1 cellular context compared by ENCODE assay signal in the genomic region with DNA sequence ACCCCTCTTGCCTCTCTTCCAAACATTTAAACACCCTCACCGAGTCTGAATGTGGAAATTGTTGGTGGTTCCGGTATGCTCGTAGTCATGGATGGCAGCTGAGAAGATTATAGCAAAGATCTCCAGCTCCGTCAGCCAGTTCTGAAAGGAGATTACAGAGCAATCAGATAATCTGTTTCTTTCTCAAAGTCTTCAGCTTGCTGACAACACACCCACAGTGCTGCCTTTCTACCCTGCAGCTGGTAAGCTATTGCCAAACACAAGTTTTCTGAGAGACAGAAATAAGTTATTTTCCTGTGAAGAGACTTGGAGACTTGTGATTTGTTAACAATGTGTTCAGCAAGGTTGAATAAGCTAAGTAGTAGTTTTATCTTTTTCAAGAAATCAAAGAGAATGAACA.
TF ChIP-seq lines count a peak whose summit lies in the region.

No MANE protein-coding gene starts in this region.

TF ChIP-seq in GM23338, 12 proteins besides CTCF, POLR2A, EP300 and RAD21 (continued from another document):
- TF ChIP-seq, protein P1, sequence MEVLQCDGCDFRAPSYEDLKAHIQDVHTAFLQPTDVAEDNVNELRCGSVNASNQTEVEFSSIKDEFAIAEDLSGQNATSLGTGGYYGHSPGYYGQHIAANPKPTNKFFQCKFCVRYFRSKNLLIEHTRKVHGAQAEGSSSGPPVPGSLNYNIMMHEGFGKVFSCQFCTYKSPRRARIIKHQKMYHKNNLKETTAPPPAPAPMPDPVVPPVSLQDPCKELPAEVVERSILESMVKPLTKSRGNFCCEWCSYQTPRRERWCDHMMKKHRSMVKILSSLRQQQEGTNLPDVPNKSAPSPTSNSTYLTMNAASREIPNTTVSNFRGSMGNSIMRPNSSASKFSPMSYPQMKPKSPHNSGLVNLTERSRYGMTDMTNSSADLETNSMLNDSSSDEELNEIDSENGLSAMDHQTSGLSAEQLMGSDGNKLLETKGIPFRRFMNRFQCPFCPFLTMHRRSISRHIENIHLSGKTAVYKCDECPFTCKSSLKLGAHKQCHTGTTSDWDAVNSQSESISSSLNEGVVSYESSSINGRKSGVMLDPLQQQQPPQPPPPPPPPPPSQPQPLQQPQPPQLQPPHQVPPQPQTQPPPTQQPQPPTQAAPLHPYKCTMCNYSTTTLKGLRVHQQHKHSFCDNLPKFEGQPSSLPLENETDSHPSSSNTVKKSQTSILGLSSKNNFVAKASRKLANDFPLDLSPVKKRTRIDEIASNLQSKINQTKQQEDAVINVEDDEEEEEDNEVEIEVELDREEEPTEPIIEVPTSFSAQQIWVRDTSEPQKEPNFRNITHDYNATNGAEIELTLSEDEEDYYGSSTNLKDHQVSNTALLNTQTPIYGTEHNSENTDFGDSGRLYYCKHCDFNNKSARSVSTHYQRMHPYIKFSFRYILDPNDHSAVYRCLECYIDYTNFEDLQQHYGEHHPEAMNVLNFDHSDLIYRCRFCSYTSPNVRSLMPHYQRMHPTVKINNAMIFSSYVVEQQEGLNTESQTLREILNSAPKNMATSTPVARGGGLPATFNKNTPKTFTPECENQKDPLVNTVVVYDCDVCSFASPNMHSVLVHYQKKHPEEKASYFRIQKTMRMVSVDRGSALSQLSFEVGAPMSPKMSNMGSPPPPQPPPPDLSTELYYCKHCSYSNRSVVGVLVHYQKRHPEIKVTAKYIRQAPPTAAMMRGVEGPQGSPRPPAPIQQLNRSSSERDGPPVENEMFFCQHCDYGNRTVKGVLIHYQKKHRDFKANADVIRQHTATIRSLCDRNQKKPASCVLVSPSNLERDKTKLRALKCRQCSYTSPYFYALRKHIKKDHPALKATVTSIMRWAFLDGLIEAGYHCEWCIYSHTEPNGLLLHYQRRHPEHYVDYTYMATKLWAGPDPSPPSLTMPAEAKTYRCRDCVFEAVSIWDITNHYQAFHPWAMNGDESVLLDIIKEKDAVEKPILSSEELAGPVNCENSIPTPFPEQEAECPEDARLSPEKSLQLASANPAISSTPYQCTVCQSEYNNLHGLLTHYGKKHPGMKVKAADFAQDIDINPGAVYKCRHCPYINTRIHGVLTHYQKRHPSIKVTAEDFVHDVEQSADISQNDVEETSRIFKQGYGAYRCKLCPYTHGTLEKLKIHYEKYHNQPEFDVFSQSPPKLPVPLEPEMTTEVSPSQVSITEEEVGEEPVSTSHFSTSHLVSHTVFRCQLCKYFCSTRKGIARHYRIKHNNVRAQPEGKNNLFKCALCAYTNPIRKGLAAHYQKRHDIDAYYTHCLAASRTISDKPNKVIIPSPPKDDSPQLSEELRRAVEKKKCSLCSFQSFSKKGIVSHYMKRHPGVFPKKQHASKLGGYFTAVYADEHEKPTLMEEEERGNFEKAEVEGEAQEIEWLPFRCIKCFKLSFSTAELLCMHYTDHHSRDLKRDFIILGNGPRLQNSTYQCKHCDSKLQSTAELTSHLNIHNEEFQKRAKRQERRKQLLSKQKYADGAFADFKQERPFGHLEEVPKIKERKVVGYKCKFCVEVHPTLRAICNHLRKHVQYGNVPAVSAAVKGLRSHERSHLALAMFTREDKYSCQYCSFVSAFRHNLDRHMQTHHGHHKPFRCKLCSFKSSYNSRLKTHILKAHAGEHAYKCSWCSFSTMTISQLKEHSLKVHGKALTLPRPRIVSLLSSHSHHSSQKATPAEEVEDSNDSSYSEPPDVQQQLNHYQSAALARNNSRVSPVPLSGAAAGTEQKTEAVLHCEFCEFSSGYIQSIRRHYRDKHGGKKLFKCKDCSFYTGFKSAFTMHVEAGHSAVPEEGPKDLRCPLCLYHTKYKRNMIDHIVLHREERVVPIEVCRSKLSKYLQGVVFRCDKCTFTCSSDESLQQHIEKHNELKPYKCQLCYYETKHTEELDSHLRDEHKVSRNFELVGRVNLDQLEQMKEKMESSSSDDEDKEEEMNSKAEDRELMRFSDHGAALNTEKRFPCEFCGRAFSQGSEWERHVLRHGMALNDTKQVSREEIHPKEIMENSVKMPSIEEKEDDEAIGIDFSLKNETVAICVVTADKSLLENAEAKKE (CRISPR knock-in tag; IDR thresholded peaks at IDR 0.05) = no peak
- TF ChIP-seq STAT1 (IDR thresholded peaks at IDR 0.05; ENCODE audit: unreplicated experiment) = no peak
- TF ChIP-seq, protein P2, sequence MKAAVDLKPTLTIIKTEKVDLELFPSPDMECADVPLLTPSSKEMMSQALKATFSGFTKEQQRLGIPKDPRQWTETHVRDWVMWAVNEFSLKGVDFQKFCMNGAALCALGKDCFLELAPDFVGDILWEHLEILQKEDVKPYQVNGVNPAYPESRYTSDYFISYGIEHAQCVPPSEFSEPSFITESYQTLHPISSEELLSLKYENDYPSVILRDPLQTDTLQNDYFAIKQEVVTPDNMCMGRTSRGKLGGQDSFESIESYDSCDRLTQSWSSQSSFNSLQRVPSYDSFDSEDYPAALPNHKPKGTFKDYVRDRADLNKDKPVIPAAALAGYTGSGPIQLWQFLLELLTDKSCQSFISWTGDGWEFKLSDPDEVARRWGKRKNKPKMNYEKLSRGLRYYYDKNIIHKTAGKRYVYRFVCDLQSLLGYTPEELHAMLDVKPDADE (IDR thresholded peaks at IDR 0.05) = no peak
- no peak for TF ChIP-seq ZNF114 (CRISPR knock-in tag; IDR thresholded peaks at IDR 0.05)
- TF ChIP-seq POLR2AphosphoS5 (IDR thresholded peaks at IDR 0.05; ENCODE audit: low read depth) = no peak
- no peak for TF ChIP-seq EZH2phosphoT487 (IDR thresholded peaks at IDR 0.05; ENCODE audit: unreplicated experiment)
- no peak for TF ChIP-seq EZH2 (IDR thresholded peaks at IDR 0.05; ENCODE audit: low read depth, unreplicated experiment)
- TF ChIP-seq REST (IDR thresholded peaks at IDR 0.05; ENCODE audit: unreplicated experiment) = no peak
- no peak for TF ChIP-seq NANOG (IDR thresholded peaks at IDR 0.05; ENCODE audit: borderline replicate concordance)
- TF ChIP-seq CREB1 (CRISPR knock-in tag; IDR thresholded peaks at IDR 0.05; ENCODE audit: low read depth) = no peak
